ENCODE assay signal across 10 cellular contexts in genomic region chr5:119386945-119387344, GRCh38. TPM values are rescaled to one million over a fixed set of nuclear protein-coding genes. Genes with fewer than 3 reads are reported as not detected.
A peak's percentile ranks its signal among the peaks of the same experiment; 100 is the strongest.
DNase-seq lines count a peak whose midpoint lies in the region; ATAC-seq, FAIRE-seq and TF ChIP-seq lines count a peak whose summit lies in the region.
"Had no signal": no experiment of that assay in that cellular context is flagged by ENCODE, and none has a peak within 500 bp of the region (broad histone marks: within the 10 kb centered on the region; RNA-seq: fewer than 3 reads in every experiment).

No MANE protein-coding gene starts in this region.

- H3K9me3 Mint-ChIP-seq in activated B cell treated with CpG ODN at 0.5 μM for 24 hours = no peaks in the 10 kb centered on the region

- CTCF ChIA-PET in HEK293 (lab: Yijun Ruan, JAX) = interaction anchor here (0.6 to 0.8 kb wide), 4 partner anchors 8 to 84 kb away, joined by 3 read pairs; no protein-coding TSS in a partner anchor
- CTCF ChIA-PET in activated B cell treated with CpG ODN at 0.5 μM for 24 hours (lab: Charles Lee) = no interaction called here

- H3K4me3 ChIP-seq in HEK293 (ENCODE audit: low read depth, low read length) (no peak overlapping the region), gastroesophageal sphincter (no peak overlapping the region), pancreas (no peak overlapping the region), H7 (ENCODE audit: insufficient read depth, low read depth, low read length) (no peak overlapping the region), WERI-Rb-1 (ENCODE audit: low read depth, low read length) (no peak overlapping the region)

- no peak for TF ChIP-seq POLR2A in gastroesophageal sphincter (IDR thresholded peaks at IDR 0.05)

- H3K36me3 ChIP-seq in HEK293 (ENCODE audit: control insufficient read depth in 2 of 2, insufficient read depth in 1 of 2, low read length in 2 of 2) (no peaks in the 10 kb centered on the region), gastroesophageal sphincter (no peaks in the 10 kb centered on the region), pancreas (no peaks in the 10 kb centered on the region), H7 (replicated peaks; ENCODE audit: control insufficient read depth, insufficient read depth, low read length) (no peaks in the 10 kb centered on the region), WERI-Rb-1 (no peaks in the 10 kb centered on the region)

- H3K27me3 ChIP-seq in gastroesophageal sphincter (no peaks in the 10 kb centered on the region), pancreas (no peaks in the 10 kb centered on the region), H7 (ENCODE audit: control insufficient read depth, insufficient read depth, low read length) (no peaks in the 10 kb centered on the region), WERI-Rb-1 (ENCODE audit: insufficient read depth, low read depth, severe bottlenecking) (no peaks in the 10 kb centered on the region)

- peak overlapping the region; percentile 50 for H3K27ac Mint-ChIP-seq in activated B cell treated with CpG ODN at 0.5 μM for 24 hours

- peaks cover 51% of the 10 kb centered on the region for H3K36me3 Mint-ChIP-seq in activated B cell treated with CpG ODN at 0.5 μM for 24 hours (ENCODE audit: low read depth)

- TF ChIP-seq CTCF in HEK293 (tag by site-specific recombination; IDR thresholded peaks at IDR 0.05) (no peak), activated B cell treated with CpG ODN at 0.5 μM for 24 hours (IDR thresholded peaks at IDR 0.05) (no peak), gastroesophageal sphincter (IDR thresholded peaks at IDR 0.05) (no peak), pancreas (IDR thresholded peaks at IDR 0.05) (no peak), WERI-Rb-1 (IDR thresholded peaks at IDR 0.05; ENCODE audit: low read depth, low read length) (no peak)

- DNase-seq in activated B cell treated with CpG ODN at 0.5 μM for 24 hours = no peak
- peak in 2 of 6 donors; percentile 13 to 30 for DNase-seq in pancreas
- DNase-seq in activated CD4-positive, CD25-positive, alpha-beta regulatory T cell (lab: John Stamatoyannopoulos, UW) = no peak
- DNase-seq in H7 = no peak
- no peak for DNase-seq in amniotic stem cell (lab: John Stamatoyannopoulos, UW)
- no peak for DNase-seq in WERI-Rb-1
- DNase-seq: NCI-H1105 treated with DMSO at 0.1 percent for 48 hours had no signal

- no peaks in the 10 kb centered on the region for H3K9me3 ChIP-seq in HEK293 (ENCODE audit: control insufficient read depth, insufficient read depth, low read depth, low read length)
- no peaks in the 10 kb centered on the region for H3K9me3 ChIP-seq in gastroesophageal sphincter
- H3K9me3 ChIP-seq in pancreas = no peaks in the 10 kb centered on the region
- no peaks in the 10 kb centered on the region for H3K9me3 ChIP-seq in WERI-Rb-1 (ENCODE audit: severe bottlenecking)

- intact Hi-C loops in activated B cell treated with CpG ODN at 0.5 μM for 24 hours (cut with micrococcal nuclease) = loop anchor here (1.0 kb wide), 2 partner anchors 10 to 14 kb away; no protein-coding TSS in a partner anchor
- intact Hi-C loops in pancreas (cut with DNase I) = no loop called here

- H3K4me1 ChIP-seq in HEK293 (ENCODE audit: control insufficient read depth, insufficient read depth, low read length) (peaks cover 32% of the 10 kb centered on the region), gastroesophageal sphincter (peaks cover 14 to 71% (median 19%) of the 10 kb centered on the region in 3 donors), pancreas (peaks cover 12 to 16% (median 12%) of the 10 kb centered on the region in 3 donors)

- ATAC-seq in activated B cell treated with CpG ODN at 0.5 μM for 24 hours (ENCODE audit: low read depth) = no peak
- ATAC-seq in gastroesophageal sphincter = no peak
- ATAC-seq in pancreas = peak; percentile 63 to 86 (median 80)

- H3K4me3 Mint-ChIP-seq in activated B cell treated with CpG ODN at 0.5 μM for 24 hours = no peak overlapping the region

- H3K4me1 Mint-ChIP-seq in activated B cell treated with CpG ODN at 0.5 μM for 24 hours = peaks cover 96% of the 10 kb centered on the region

- WGBS in gastroesophageal sphincter (ENCODE audit: low coverage in 1 of 2), 2 donors = 24 to 34% methylated on average over 4 of the region's 4 CpGs
- 10 to 11% methylated on average over 4 of the region's 4 CpGs for WGBS in pancreas, 2 donors

- no peak overlapping the region for H3K27ac ChIP-seq in HEK293 (ENCODE audit: extremely low read depth, low read depth, low read length)
- H3K27ac ChIP-seq in gastroesophageal sphincter = peak overlapping the region; percentile 67 to 75 (median 72)
- H3K27ac ChIP-seq in pancreas = no peak overlapping the region
- no peak overlapping the region for H3K27ac ChIP-seq in WERI-Rb-1

- no peaks in the 10 kb centered on the region for H3K27me3 Mint-ChIP-seq in activated B cell treated with CpG ODN at 0.5 μM for 24 hours

- POLR2A ChIA-PET in HEK293 (lab: Yijun Ruan, JAX) (no interaction called here), activated B cell treated with CpG ODN at 0.5 μM for 24 hours (lab: Charles Lee) (interaction anchor here (1.1 kb wide), 1 partner anchor 30 kb away, joined by 4 read pairs; no protein-coding TSS in a partner anchor)

- TF ChIP-seq EP300 in gastroesophageal sphincter (IDR thresholded peaks at IDR 0.05) = no peak

- FAIRE-seq in pancreas (lab: Jason Lieb, UNC) = no peak
- FAIRE-seq: H1 had no signal

TF ChIP-seq in HEK293, 187 proteins besides CTCF, POLR2A, EP300 and RAD21 (continues in another document):
- TF ChIP-seq TRIM28 (IDR thresholded peaks at IDR 0.05; ENCODE audit: borderline replicate concordance, low read length) = peak; percentile 18; the same call in 1 of the 2 replicates
- no peak for TF ChIP-seq ZNF426 (tag by site-specific recombination; IDR thresholded peaks at IDR 0.05)
- TF ChIP-seq PRDM1 (tag by site-specific recombination; IDR thresholded peaks at IDR 0.05) = peak; percentile 35; the same call in 1 of the 2 replicates
- peak; percentile 80 for TF ChIP-seq PRDM6 (tag by site-specific recombination; IDR thresholded peaks at IDR 0.05)
- TF ChIP-seq ZNF366 (tag by site-specific recombination; conservative IDR thresholded peaks at IDR 0.05) = peak; percentile 78
- peak; percentile 95 for TF ChIP-seq ZNF10 (tag by site-specific recombination; IDR thresholded peaks at IDR 0.05)
- no peak for TF ChIP-seq ZNF610 (tag by site-specific recombination; IDR thresholded peaks at IDR 0.05; ENCODE audit: borderline replicate concordance)
- 0 out of 2 replicates have a peak, but pooled peaks have one; percentile 19 for TF ChIP-seq IKZF3 (tag by site-specific recombination; IDR thresholded peaks at IDR 0.05)
- TF ChIP-seq FEZF1 (tag by site-specific recombination; IDR thresholded peaks at IDR 0.05) = peak; percentile 37; the same call in 1 of the 2 replicates
- 0 out of 2 replicates have a peak, but pooled peaks have one; percentile 19 for TF ChIP-seq ZNF629 (tag by site-specific recombination; IDR thresholded peaks at IDR 0.05)
- TF ChIP-seq ZNF624 (tag by site-specific recombination; IDR thresholded peaks at IDR 0.05) = no peak
- peak; percentile 46; the same call in 1 of the 2 replicates for TF ChIP-seq ZBTB17 (tag by site-specific recombination; IDR thresholded peaks at IDR 0.05)
- TF ChIP-seq ZNF394 (tag by site-specific recombination; IDR thresholded peaks at IDR 0.05; ENCODE audit: borderline replicate concordance) = 0 out of 2 replicates have a peak, but pooled peaks have one; percentile 35
- no peak for TF ChIP-seq ZNF416 (tag by site-specific recombination; IDR thresholded peaks at IDR 0.05)
- TF ChIP-seq ZNF335 (tag by site-specific recombination; conservative IDR thresholded peaks at IDR 0.05) = peak; percentile 59
- peak; percentile 51 for TF ChIP-seq WT1 (tag by site-specific recombination; IDR thresholded peaks at IDR 0.05)
- no peak for TF ChIP-seq ZNF26 (tag by site-specific recombination; IDR thresholded peaks at IDR 0.05)
- 0 out of 2 replicates have a peak, but pooled peaks have one; percentile 32 for TF ChIP-seq ZEB2 (tag by site-specific recombination; IDR thresholded peaks at IDR 0.05)
- no peak for TF ChIP-seq MYNN (tag by site-specific recombination; IDR thresholded peaks at IDR 0.05; ENCODE audit: borderline replicate concordance)

RNA-seq across cellular contexts. Expression of gene TNFAIP8, which starts 31.1 kb away (rescaled TPM):
- total RNA-seq in activated B cell treated with CpG ODN at 0.5 μM for 24 hours = 135 and 149 TPM in 2 replicates
- total RNA-seq in gastroesophageal sphincter = 10 to 100 TPM; 25.4 to 76.7 (median 31.6) TPM
- total RNA-seq in pancreas = 10 to 100 TPM in 3 of 6 donors, 1 to 10 TPM in 3; 7.5 to 14.2 (median 10.6) TPM
- 1 to 10 TPM; 5.7 to 7.7 TPM for polyA plus RNA-seq in pancreas
- 38.6 and 45.8 TPM in 2 replicates for total RNA-seq in H7 (2014; rRNA removed; shearing (Covaris generic))

Comparison
In these comparisons a context has a peak if more than half of its experiments do, and no peak if none do; other contexts are left out.
1. H3K27ac ChIP-seq: peak in gastroesophageal sphincter (4 of 4); none in HEK293 (single experiment), pancreas (0 of 4) and WERI-Rb-1 (single experiment).
2. ATAC-seq: peak in pancreas (4 of 4); none in activated B cell treated with CpG ODN at 0.5 μM for 24 hours (single experiment) and gastroesophageal sphincter (single experiment).